ENCODE assay signal across 30 cellular contexts in genomic region chr14:97074456-97074855, GRCh38.
"Had no signal": no experiment of that assay in that cellular context is flagged by ENCODE, and none has a peak within 500 bp of the region (broad histone marks: within the 10 kb centered on the region; RNA-seq: fewer than 3 reads in every experiment).

No MANE protein-coding gene starts in this region.

- H3K4me3 ChIP-seq: adrenal gland, body of pancreas, breast epithelium, MG63, Peyer's patch had no signal

- H3K27me3 ChIP-seq: adrenal gland, body of pancreas, breast epithelium, MG63, Peyer's patch had no signal

- H3K4me1 ChIP-seq: adrenal gland, body of pancreas, breast epithelium, Peyer's patch had no signal

- DNase-seq: activated B cell treated with CpG ODN at 0.5 μM for 24 hours; activated CD4-positive, alpha-beta memory T cell treated with anti-CD3 and anti-CD28 coated beads for 36 hours; activated CD4-positive, alpha-beta T cell treated with anti-CD3 and anti-CD28 coated beads for 4 hours; activated CD4-positive, alpha-beta T cell treated with anti-CD3 and anti-CD28 coated beads, Interleukin-2, amount 50 U/mL, for 1 hour; activated CD4-positive, CD25-positive, alpha-beta regulatory T cell treated with anti-CD3 and anti-CD28 coated beads, Interleukin-2, amount 50 U/mL, for 72 hours; activated CD8-positive, alpha-beta memory T cell treated with anti-CD3 and anti-CD28 coated beads, Interleukin-2, amount 50 U/mL, for 4 hours; activated gamma-delta T cell treated with Interleukin-2 at 50 U/mL for 16 hours; activated naive CD4-positive, alpha-beta T cell treated with anti-CD3 and anti-CD28 coated beads for 36 hours; activated T-cell treated with anti-CD3 and anti-CD28 coated beads for 4 hours; activated T-cell treated with anti-CD3 and anti-CD28 coated beads, Interleukin-2, amount 50 U/mL, for 4 hours; adrenal gland; body of pancreas; cerebellar nuclear complex; Kasumi-1; MG63; NCI-H1048; NCI-H1105 treated with DMSO at 0.1 percent for 48 hours; NCI-H1436; NCI-H1694; NCI-H1930; NCI-H2081 treated with DMSO at 0.1 percent for 48 hours; NCI-H345; NCI-H524 treated with DMSO at 0.1 percent for 48 hours; NK-92 treated with Interleukin-12 subunit alpha and Interleukin-12 subunit beta, amount 100 ng/mL, for 24 hours; PC-3; Peyer's patch; Right ventricle myocardium superior had no signal

- H3K36me3 ChIP-seq: adrenal gland, breast epithelium, MG63, Peyer's patch had no signal

- H3K9me3 ChIP-seq: adrenal gland, body of pancreas, breast epithelium, MG63, Peyer's patch had no signal

- H3K27ac ChIP-seq: adrenal gland, body of pancreas, breast epithelium, Peyer's patch, VCaP had no signal

- ATAC-seq: activated naive CD4-positive, alpha-beta T cell treated with anti-CD3 and anti-CD28 coated beads, Interleukin-2, amount 50 U/mL, for 72 hours; activated T-cell treated with anti-CD3 and anti-CD28 coated beads, Interleukin-2, amount 50 U/mL, for 4 hours; body of pancreas; PC-3 had no signal
